In the genomic region with DNA sequence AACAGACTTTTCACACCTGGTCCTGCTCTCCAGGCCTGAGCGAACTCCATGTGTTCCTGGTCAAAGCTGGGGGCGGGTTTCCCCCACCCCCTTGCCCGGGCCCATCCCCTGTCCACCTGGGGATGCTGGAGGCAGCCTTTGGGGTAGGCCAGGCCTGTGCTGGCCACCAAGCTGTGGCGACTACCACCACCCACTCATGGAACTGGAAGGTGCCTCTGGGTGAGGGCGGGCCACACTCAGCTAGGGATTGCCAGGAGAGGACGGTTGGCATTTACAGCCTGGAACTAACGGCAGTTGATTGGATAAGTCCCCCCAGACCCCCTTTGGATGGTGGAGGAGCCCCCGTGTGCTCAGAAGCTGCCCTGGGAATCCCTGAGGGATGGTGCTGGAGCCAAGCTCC, we compare ENCODE assay signal across 23 cellular contexts. TPM values are rescaled to one million over a fixed set of nuclear protein-coding genes. Genes with fewer than 3 reads are reported as not detected.
"Had no signal": no experiment of that assay in that cellular context is flagged by ENCODE, and none has a peak within 500 bp of the region (broad histone marks: within the 10 kb centered on the region; RNA-seq: fewer than 3 reads in every experiment).

No MANE protein-coding gene starts in this region.

- H3K27ac ChIP-seq: epithelial cell of prostate, esophagus squamous epithelium, gastroesophageal sphincter, ovary, right atrium auricular region, suprapubic skin, thyroid gland, upper lobe of left lung, uterus had no signal

- H3K36me3 Mint-ChIP-seq: naive B cell had no signal

- H3K36me3 ChIP-seq: esophagus squamous epithelium, gastroesophageal sphincter, ovary, right atrium auricular region, suprapubic skin, thyroid gland, upper lobe of left lung, uterus had no signal

- FAIRE-seq: kidney had no signal

- H3K4me3 Mint-ChIP-seq: immature natural killer cell, naive B cell, nephron progenitor cell had no signal

- H3K4me1 Mint-ChIP-seq: naive B cell had no signal

- H3K9me3 ChIP-seq: right atrium auricular region, thyroid gland, uterus had no signal

- H3K27ac Mint-ChIP-seq: immature natural killer cell, nephron progenitor cell had no signal

- H3K4me3 ChIP-seq: esophagus squamous epithelium, gastroesophageal sphincter, lung, ovary, right atrium auricular region, smooth muscle cell, suprapubic skin, thyroid gland, upper lobe of left lung, uterus had no signal

- DNase-seq: effector memory CD4-positive, alpha-beta T cell; esophagus squamous epithelium; foreskin fibroblast; glutamatergic neuron; immature natural killer cell; kidney; left cardiac atrium; left ventricle myocardium superior; mesendoderm; naive B cell; nephron progenitor cell; ovary; stimulated activated CD4-positive, alpha-beta T cell treated with anti-CD3 and anti-CD28 coated beads, Interleukin-2, amount 100 ng/mL, for 48 hours; stimulated activated naive CD4-positive, alpha-beta T cell treated with Interleukin-2 at 50 U/mL for 16 hours; thyroid gland; uterus had no signal

- H3K27me3 ChIP-seq: esophagus squamous epithelium, gastroesophageal sphincter, ovary, right atrium auricular region, suprapubic skin, thyroid gland, upper lobe of left lung, uterus had no signal

RNA-seq across cellular contexts. Expression of a gene that starts 7.9 kb away (rescaled TPM):
- total RNA-seq: smooth muscle cell had no signal
- polyA plus RNA-seq: smooth muscle cell had no signal
